13 cellular contexts compared by ENCODE assay signal in the genomic region with DNA sequence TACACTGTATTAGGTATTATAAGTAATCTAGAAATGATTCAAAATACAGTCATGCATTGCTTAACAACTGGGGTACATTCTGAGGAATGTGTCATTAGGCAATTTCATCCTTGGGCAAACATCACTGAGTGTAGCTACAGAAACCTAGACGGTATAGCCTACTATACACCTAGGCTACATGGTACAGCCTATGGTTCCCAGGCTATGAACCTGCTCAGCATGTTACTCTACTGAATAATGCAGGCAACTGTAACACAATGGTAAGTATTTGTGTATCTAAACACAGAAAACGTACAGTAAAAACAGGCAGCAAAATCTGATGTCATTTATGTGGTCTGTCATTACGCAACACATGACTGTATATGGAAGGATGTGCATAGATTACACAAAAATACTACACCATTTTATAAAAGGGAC.
DNase-seq lines count a peak whose midpoint lies in the region; ATAC-seq, FAIRE-seq and TF ChIP-seq lines count a peak whose summit lies in the region.
"Had no signal": no experiment of that assay in that cellular context is flagged by ENCODE, and none has a peak within 500 bp of the region (broad histone marks: within the 10 kb centered on the region; RNA-seq: fewer than 3 reads in every experiment).

No MANE protein-coding gene starts in this region.

- peaks cover 93% of the 10 kb centered on the region for H3K4me1 Mint-ChIP-seq in activated naive CD4-positive, alpha-beta T cell treated with anti-CD3 and anti-CD28 coated beads, Interleukin-2, amount 50 U/mL, for 24 hours
- H3K4me1 Mint-ChIP-seq in activated naive CD4-positive, alpha-beta T cell treated with anti-CD3 and anti-CD28 coated beads, Interleukin-2, amount 10 ng/mL, durations not matched to agents 7 days and 5 days = peaks cover 82% of the 10 kb centered on the region

- H3K9me3 Mint-ChIP-seq in activated naive CD4-positive, alpha-beta T cell treated with anti-CD3 and anti-CD28 coated beads, Interleukin-2, amount 50 U/mL, for 24 hours = no peaks in the 10 kb centered on the region
- no peaks in the 10 kb centered on the region for H3K9me3 Mint-ChIP-seq in activated naive CD4-positive, alpha-beta T cell treated with anti-CD3 and anti-CD28 coated beads, Interleukin-2, amount 10 ng/mL, durations not matched to agents 7 days and 5 days

- FAIRE-seq in D721Med (lab: Jason Lieb, UNC) = no peak

- H3K9me3 ChIP-seq in RWPE2 (ENCODE audit: severe bottlenecking) = no peaks in the 10 kb centered on the region
- H3K9me3 ChIP-seq: colonic mucosa, uterus had no signal

- H3K4me1 ChIP-seq in RWPE2 (ENCODE audit: insufficient read depth, poor library complexity, severe bottlenecking) = peaks cover 30% of the 10 kb centered on the region
- H3K4me1 ChIP-seq: uterus had no signal

- peaks cover 16% of the 10 kb centered on the region for H3K36me3 Mint-ChIP-seq in activated naive CD4-positive, alpha-beta T cell treated with anti-CD3 and anti-CD28 coated beads, Interleukin-2, amount 50 U/mL, for 24 hours
- H3K36me3 Mint-ChIP-seq in activated naive CD4-positive, alpha-beta T cell treated with anti-CD3 and anti-CD28 coated beads, Interleukin-2, amount 10 ng/mL, durations not matched to agents 7 days and 5 days = peaks cover 49% of the 10 kb centered on the region

- no peak for TF ChIP-seq CTCF in RWPE2 (IDR thresholded peaks at IDR 0.05; ENCODE audit: poor library complexity, severe bottlenecking)
- no peak for TF ChIP-seq CTCF in fibroblast of mammary gland (conservative IDR thresholded peaks at IDR 0.05; ENCODE audit: control insufficient read depth, insufficient read depth, low read depth, low read length)
- no peak for TF ChIP-seq CTCF in D721Med (IDR thresholded peaks at IDR 0.05; ENCODE audit: insufficient read depth, missing control alignments)

- peak overlapping the region; percentile 93 for H3K27ac Mint-ChIP-seq in activated naive CD4-positive, alpha-beta T cell treated with anti-CD3 and anti-CD28 coated beads, Interleukin-2, amount 50 U/mL, for 24 hours
- H3K27ac Mint-ChIP-seq in activated naive CD4-positive, alpha-beta T cell treated with anti-CD3 and anti-CD28 coated beads, Interleukin-2, amount 10 ng/mL, durations not matched to agents 7 days and 5 days = no peak overlapping the region

- H3K4me3 Mint-ChIP-seq in activated naive CD4-positive, alpha-beta T cell treated with anti-CD3 and anti-CD28 coated beads, Interleukin-2, amount 50 U/mL, for 24 hours = peak overlapping the region; percentile 66
- no peak overlapping the region for H3K4me3 Mint-ChIP-seq in activated naive CD4-positive, alpha-beta T cell treated with anti-CD3 and anti-CD28 coated beads, Interleukin-2, amount 10 ng/mL, durations not matched to agents 7 days and 5 days

- H3K4me3 ChIP-seq in RWPE2 (ENCODE audit: severe bottlenecking) = no peak overlapping the region
- no peak overlapping the region for H3K4me3 ChIP-seq in fibroblast of mammary gland (ENCODE audit: control insufficient read depth, low read depth, low read length)
- H3K4me3 ChIP-seq: colonic mucosa, uterus had no signal

- ATAC-seq in RWPE2 (ENCODE audit: low read depth) (peak; percentile 97), GM19467 (IDR thresholded peaks at IDR 0.05; ENCODE audit: unreplicated experiment) (no peak), GM18502 (IDR thresholded peaks at IDR 0.05; ENCODE audit: poor library complexity, unreplicated experiment) (no peak)

- CTCF ChIA-PET in activated naive CD4-positive, alpha-beta T cell treated with anti-CD3 and anti-CD28 coated beads, Interleukin-2, amount 10 ng/mL, durations not matched to agents 7 days and 5 days (lab: Charles Lee) = no interaction called here

- H3K27ac ChIP-seq in RWPE2 (ENCODE audit: poor library complexity, severe bottlenecking) = peak overlapping the region; percentile 46
- H3K27ac ChIP-seq: colonic mucosa, uterus had no signal

- no peaks in the 10 kb centered on the region for H3K27me3 ChIP-seq in RWPE2 (ENCODE audit: insufficient read depth, poor library complexity, severe bottlenecking)
- H3K27me3 ChIP-seq: colonic mucosa, uterus had no signal

- peaks cover 10% of the 10 kb centered on the region for H3K36me3 ChIP-seq in RWPE2 (ENCODE audit: low read depth)
- H3K36me3 ChIP-seq: colonic mucosa, uterus had no signal

- no peaks in the 10 kb centered on the region for H3K27me3 Mint-ChIP-seq in activated naive CD4-positive, alpha-beta T cell treated with anti-CD3 and anti-CD28 coated beads, Interleukin-2, amount 50 U/mL, for 24 hours
- no peaks in the 10 kb centered on the region for H3K27me3 Mint-ChIP-seq in activated naive CD4-positive, alpha-beta T cell treated with anti-CD3 and anti-CD28 coated beads, Interleukin-2, amount 10 ng/mL, durations not matched to agents 7 days and 5 days

- DNase-seq in activated naive CD4-positive, alpha-beta T cell treated with anti-CD3 and anti-CD28 coated beads, Interleukin-2, amount 10 ng/mL, durations not matched to agents 7 days and 5 days = no peak
- DNase-seq in RWPE2 (ENCODE audit: low spot score) (no peak), fibroblast of mammary gland (ENCODE audit: low read depth) (peak; percentile 86), D721Med (ENCODE audit: insufficient read length, low spot score) (no peak)
- DNase-seq in activated CD4-positive, alpha-beta T cell treated with anti-CD3 and anti-CD28 coated beads for 4 hours = no peak
- DNase-seq: activated CD8-positive, alpha-beta memory T cell treated with anti-CD3 and anti-CD28 coated beads for 24 hours; colonic mucosa; GOT3; SHP77; uterus had no signal
